ENCODE assay signal across 2 cellular contexts in the genomic region with DNA sequence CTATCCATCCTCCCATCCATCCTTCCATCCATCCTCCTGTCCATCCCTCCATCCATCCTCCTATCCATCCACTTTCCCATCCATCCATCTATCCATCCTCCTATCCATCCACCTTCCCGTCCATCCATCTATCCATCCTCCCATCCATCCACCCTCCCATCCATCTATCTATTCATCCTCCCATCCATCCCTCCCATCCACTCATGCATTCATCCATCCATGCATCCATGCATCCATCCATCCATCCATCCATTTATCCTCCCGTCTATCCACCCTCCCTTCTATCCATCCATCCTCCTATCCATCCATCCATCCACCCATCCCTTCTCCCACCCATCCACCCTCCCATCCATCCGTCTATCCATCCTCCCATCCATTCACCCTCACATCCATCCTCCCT.
TF ChIP-seq lines count a peak whose summit lies in the region.

No MANE protein-coding gene starts in this region.

TF ChIP-seq in HEK293, 187 proteins besides CTCF, POLR2A, EP300 and RAD21:
- no peak for TF ChIP-seq ZNF843 (tag by site-specific recombination; IDR thresholded peaks at IDR 0.05)
- TF ChIP-seq YY2 (tag by site-specific recombination; IDR thresholded peaks at IDR 0.05) = no peak
- TF ChIP-seq ZNF114 (tag by site-specific recombination; IDR thresholded peaks at IDR 0.05) = no peak
- peak; percentile 98 for TF ChIP-seq ZBTB17 (tag by site-specific recombination; IDR thresholded peaks at IDR 0.05)
- no peak for TF ChIP-seq ZNF560 (tag by site-specific recombination; IDR thresholded peaks at IDR 0.05; ENCODE audit: borderline replicate concordance)
- no peak for TF ChIP-seq ZBTB8A (tag by site-specific recombination; IDR thresholded peaks at IDR 0.05)
- TF ChIP-seq EGR2 (tag by site-specific recombination; IDR thresholded peaks at IDR 0.05; ENCODE audit: low read depth) = 0 out of 2 replicates have a peak, but pooled peaks have one; percentile 8
- TF ChIP-seq ZNF366 (tag by site-specific recombination; conservative IDR thresholded peaks at IDR 0.05) = peak; percentile 97
- TF ChIP-seq ZFHX2 (tag by site-specific recombination; conservative IDR thresholded peaks at IDR 0.05) = 0 out of 2 replicates have a peak, but pooled peaks have one; percentile 5

TF ChIP-seq in K562, 482 proteins besides CTCF, POLR2A, EP300 and RAD21:
- TF ChIP-seq, protein P1, sequence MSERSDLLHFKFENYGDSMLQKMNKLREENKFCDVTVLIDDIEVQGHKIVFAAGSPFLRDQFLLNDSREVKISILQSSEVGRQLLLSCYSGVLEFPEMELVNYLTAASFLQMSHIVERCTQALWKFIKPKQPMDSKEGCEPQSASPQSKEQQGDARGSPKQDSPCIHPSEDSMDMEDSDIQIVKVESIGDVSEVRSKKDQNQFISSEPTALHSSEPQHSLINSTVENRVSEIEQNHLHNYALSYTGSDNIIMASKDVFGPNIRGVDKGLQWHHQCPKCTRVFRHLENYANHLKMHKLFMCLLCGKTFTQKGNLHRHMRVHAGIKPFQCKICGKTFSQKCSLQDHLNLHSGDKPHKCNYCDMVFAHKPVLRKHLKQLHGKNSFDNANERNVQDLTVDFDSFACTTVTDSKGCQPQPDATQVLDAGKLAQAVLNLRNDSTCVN (CRISPR knock-in tag; IDR thresholded peaks at IDR 0.05) = 0 out of 2 replicates have a peak, but pooled peaks have one; percentile 13
- TF ChIP-seq, protein P2, sequence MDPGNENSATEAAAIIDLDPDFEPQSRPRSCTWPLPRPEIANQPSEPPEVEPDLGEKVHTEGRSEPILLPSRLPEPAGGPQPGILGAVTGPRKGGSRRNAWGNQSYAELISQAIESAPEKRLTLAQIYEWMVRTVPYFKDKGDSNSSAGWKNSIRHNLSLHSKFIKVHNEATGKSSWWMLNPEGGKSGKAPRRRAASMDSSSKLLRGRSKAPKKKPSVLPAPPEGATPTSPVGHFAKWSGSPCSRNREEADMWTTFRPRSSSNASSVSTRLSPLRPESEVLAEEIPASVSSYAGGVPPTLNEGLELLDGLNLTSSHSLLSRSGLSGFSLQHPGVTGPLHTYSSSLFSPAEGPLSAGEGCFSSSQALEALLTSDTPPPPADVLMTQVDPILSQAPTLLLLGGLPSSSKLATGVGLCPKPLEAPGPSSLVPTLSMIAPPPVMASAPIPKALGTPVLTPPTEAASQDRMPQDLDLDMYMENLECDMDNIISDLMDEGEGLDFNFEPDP (CRISPR knock-in tag; IDR thresholded peaks at IDR 0.05) = no peak
- no peak for TF ChIP-seq NR3C1 (CRISPR knock-in tag; IDR thresholded peaks at IDR 0.05)
- no peak for TF ChIP-seq ZSCAN29 (IDR thresholded peaks at IDR 0.05)
